Comparison of ENCODE assay signal across 8 cellular contexts in the genomic region with DNA sequence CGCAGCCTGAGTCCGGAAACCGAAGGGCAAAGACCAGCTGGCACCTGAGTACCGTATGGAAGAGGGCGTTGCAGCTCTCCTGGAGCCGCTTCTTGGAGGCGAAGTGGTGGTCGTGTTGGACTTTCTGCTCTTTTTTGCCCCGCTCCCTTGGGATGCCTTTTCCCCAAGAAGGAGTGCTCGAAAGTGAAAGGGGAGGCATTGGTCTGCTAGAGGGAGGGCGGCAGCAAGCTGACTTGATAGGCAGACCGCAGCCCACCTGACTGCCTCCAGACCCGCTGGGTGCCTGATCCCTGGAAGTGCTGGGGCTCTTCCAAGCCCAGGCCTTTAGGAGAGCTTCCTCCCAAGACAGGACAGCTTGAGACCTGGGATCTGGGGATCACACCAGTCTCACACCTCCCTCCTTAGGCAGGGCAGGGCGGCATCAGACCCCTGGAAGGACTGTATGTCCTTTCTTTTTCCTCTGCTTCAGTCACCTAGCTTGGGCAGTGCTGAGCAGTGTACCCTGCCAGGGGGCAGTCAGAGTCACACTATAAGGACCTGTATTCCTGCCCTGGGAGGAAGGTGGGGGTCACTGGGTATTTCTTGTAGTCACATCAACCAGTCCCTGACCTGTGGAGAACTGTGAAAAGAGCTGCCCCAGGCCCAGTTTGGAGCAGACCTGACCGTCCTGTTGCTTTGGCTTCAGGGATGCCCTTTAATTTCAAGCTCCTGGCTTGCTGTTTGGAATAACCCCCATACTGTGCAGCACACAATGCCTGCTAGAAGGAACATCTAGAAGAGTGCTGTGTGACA. TPM values are rescaled to one million over a fixed set of nuclear protein-coding genes. Genes with fewer than 3 reads are reported as not detected.
DNase-seq lines count a peak whose midpoint lies in the region; TF ChIP-seq lines count a peak whose summit lies in the region.

No MANE protein-coding gene starts in this region.

- no peaks in the 10 kb centered on the region for H3K36me3 ChIP-seq in kidney epithelial cell (ENCODE audit: control insufficient read depth, insufficient read depth, low read length)

- DNase-seq in HT1080 (ENCODE audit: low read depth) (peak; percentile 6), astrocyte of the hippocampus (ENCODE audit: low read depth, low spot score) (peak; percentile 57), kidney epithelial cell (ENCODE audit: low read depth) (no peak), superior temporal gyrus (ENCODE audit: extremely low spot score) (peak; percentile 40), NCI-H2171 treated with DMSO at 0.1 percent for 48 hours (lab: John Stamatoyannopoulos, UW) (no peak), DMS114 treated with DMSO at 0.1 percent for 48 hours (lab: John Stamatoyannopoulos, UW; ENCODE audit: unreplicated experiment) (no peak)
- no peak for DNase-seq in NK-92 treated with Interleukin-12 subunit alpha and Interleukin-12 subunit beta, amount 100 ng/mL, for 24 hours (lab: John Stamatoyannopoulos, UW)

- H3K4me3 ChIP-seq in GM12875 (ENCODE audit: low read depth, low read length), result peak overlapping the region; percentile 80
- H3K4me3 ChIP-seq in kidney epithelial cell (ENCODE audit: low read depth, low read length), result peak overlapping the region; percentile 70

- no peak for TF ChIP-seq CTCF in GM12875 (IDR thresholded peaks at IDR 0.05; ENCODE audit: borderline replicate concordance, insufficient read depth, low read depth, low read length)
- no peak for TF ChIP-seq CTCF in kidney epithelial cell (IDR thresholded peaks at IDR 0.05; ENCODE audit: insufficient read depth, low read length, poor library complexity, severe bottlenecking)

- no peaks in the 10 kb centered on the region for H3K27me3 ChIP-seq in kidney epithelial cell (ENCODE audit: control insufficient read depth, insufficient read depth, low read length)

RNA-seq across cellular contexts. Expression of a gene that starts 2.1 kb away (rescaled TPM):
- total RNA-seq in HT1080 (2014; rRNA removed; shearing (Covaris generic)), result 1.9 and 5.9 TPM in 2 replicates
- 2.4 and 2.8 TPM in 2 replicates for polyA plus RNA-seq in HT1080 (2015; cell fraction: cytosol; rRNA removed)
- 2.6 and 2.7 TPM in 2 replicates for polyA plus RNA-seq in HT1080 (2015; cell fraction: nucleus; rRNA removed)
- 16.1 and 18.7 TPM in 2 replicates for total RNA-seq in kidney epithelial cell

RNA-seq across cellular contexts. Expression of a gene that starts 40.3 kb away (rescaled TPM):
- total RNA-seq in HT1080 (2014; rRNA removed; shearing (Covaris generic)), result 8.6 and 8.8 TPM in 2 replicates
- 6.1 and 7.4 TPM in 2 replicates for polyA plus RNA-seq in HT1080 (2015; cell fraction: cytosol; rRNA removed)
- polyA plus RNA-seq in HT1080 (2015; cell fraction: nucleus; rRNA removed), result 50.4 and 60.2 TPM in 2 replicates
- total RNA-seq in kidney epithelial cell, result 5.4 and 6.4 TPM in 2 replicates

Comparison
In these comparisons a context has a peak if more than half of its experiments do, and no peak if none do; other contexts are left out.
1. DNase-seq: peak in HT1080 (single experiment), astrocyte of the hippocampus (single experiment) and superior temporal gyrus (single experiment); none in kidney epithelial cell (single experiment), NCI-H2171 treated with DMSO at 0.1 percent for 48 hours (single experiment), DMS114 treated with DMSO at 0.1 percent for 48 hours (single experiment) and NK-92 treated with Interleukin-12 subunit alpha and Interleukin-12 subunit beta, amount 100 ng/mL, for 24 hours (single experiment).